Comparison of ENCODE assay signal across 9 cellular contexts in the genomic region with DNA sequence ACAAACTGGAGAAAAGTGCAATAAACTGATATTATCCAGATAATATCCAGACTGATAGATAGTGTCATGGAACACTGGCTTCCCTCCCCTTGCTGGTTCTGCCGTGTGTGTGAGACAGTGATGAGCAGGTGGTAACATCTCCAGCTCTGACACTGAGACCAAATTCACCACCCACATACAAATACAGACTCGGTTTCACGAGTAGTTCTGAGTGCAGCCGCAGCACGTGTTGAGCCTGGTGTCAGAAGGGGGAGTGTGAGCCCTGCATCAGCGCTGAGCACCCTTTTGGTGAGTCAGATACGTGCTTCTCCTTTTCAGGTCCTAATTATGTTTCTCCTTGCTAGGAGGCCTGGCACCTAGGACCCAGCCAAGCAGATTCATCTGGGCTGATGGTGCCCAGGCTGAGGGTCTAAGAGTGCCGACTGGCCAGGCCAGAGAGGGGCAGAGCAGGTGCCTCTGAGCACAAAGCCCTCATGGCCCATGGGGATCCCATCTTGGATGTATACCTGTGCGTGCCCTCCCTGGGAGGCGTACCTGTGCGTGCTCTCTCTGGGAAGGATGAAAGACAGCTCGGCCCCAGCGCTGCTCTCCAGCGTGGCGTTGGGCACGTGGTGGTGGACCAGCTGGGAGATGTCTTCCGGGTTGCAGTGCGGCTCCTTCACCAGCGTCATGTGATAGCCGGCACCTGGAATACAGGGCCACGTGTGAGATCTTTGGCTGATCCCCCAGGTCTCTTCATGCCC. TPM values are rescaled to one million over a fixed set of nuclear protein-coding genes. Genes with fewer than 3 reads are reported as not detected.
DNase-seq lines count a peak whose midpoint lies in the region; ATAC-seq lines count a peak whose summit lies in the region.
"Had no signal": no experiment of that assay in that cellular context is flagged by ENCODE, and none has a peak within 500 bp of the region (broad histone marks: within the 10 kb centered on the region; RNA-seq: fewer than 3 reads in every experiment).

No MANE protein-coding gene starts in this region.

- H3K27me3 Mint-ChIP-seq in immature natural killer cell (ENCODE audit: low read depth in 3 of 3), result peaks cover 0 to 3% (median 0%) of the 10 kb centered on the region in 3 donors

- no peaks in the 10 kb centered on the region for H3K9me3 Mint-ChIP-seq in immature natural killer cell
- H3K9me3 Mint-ChIP-seq: activated T-helper 2 cell treated with anti-CD3 and anti-CD28 coated beads, Interferon-gamma antibody, Interleukin-2, Interleukin-4, amounts not matched to agents 10 μg/mL and 5 μg/mL and 100 μg/mL, durations not matched to agents 14 hours and 24 hours and 36 hours had no signal

- H3K27ac Mint-ChIP-seq in immature natural killer cell, result peak overlapping the region in 3 of 6 donors; percentile 17 to 79 (median 34)
- H3K27ac Mint-ChIP-seq: activated T-helper 2 cell treated with anti-CD3 and anti-CD28 coated beads, Interferon-gamma antibody, Interleukin-2, Interleukin-4, amounts not matched to agents 10 μg/mL and 5 μg/mL and 100 μg/mL, durations not matched to agents 14 hours and 24 hours and 36 hours had no signal

- peak; percentile 81 for ATAC-seq in GM18520 (IDR thresholded peaks at IDR 0.05; ENCODE audit: unreplicated experiment)
- ATAC-seq in HG03280 (IDR thresholded peaks at IDR 0.05; ENCODE audit: unreplicated experiment), result peak; percentile 74
- no peak for ATAC-seq in HG03025 (IDR thresholded peaks at IDR 0.05; ENCODE audit: low FRiP score, unreplicated experiment)
- ATAC-seq: left ventricle myocardium superior had no signal

- H3K4me1 Mint-ChIP-seq in immature natural killer cell, result peaks cover 0 to 12% of the 10 kb centered on the region in 2 donors

- DNase-seq in immature natural killer cell (peak; percentile 32 to 52 (median 39)), activated gamma-delta T cell (lab: John Stamatoyannopoulos, UW) (no peak)
- DNase-seq in stimulated activated CD4-positive, alpha-beta T cell treated with anti-CD3 and anti-CD28 coated beads, Interleukin-4, amount 100 ng/mL, for 24 hours, result no peak
- DNase-seq: left ventricle myocardium superior, NCI-H1092 had no signal

- H3K36me3 Mint-ChIP-seq in immature natural killer cell, result no peaks in the 10 kb centered on the region

- peak overlapping the region in 1 of 5 donors; percentile 52 for H3K4me3 Mint-ChIP-seq in immature natural killer cell

RNA-seq across cellular contexts. Expression of a gene that starts 27.3 kb away (rescaled TPM):
- 100 to 1,000 TPM; 179 to 332 (median 189) TPM for polyA plus RNA-seq in immature natural killer cell

RNA-seq across cellular contexts. Expression of a gene that starts 43.8 kb away (rescaled TPM):
- 10 to 100 TPM; 40.4 to 67.8 (median 42.2) TPM for polyA plus RNA-seq in immature natural killer cell

RNA-seq across cellular contexts. Expression of a gene that starts 45.3 kb away (rescaled TPM):
- 1 to 10 TPM; 2.4 to 7.6 (median 4.8) TPM for polyA plus RNA-seq in immature natural killer cell

RNA-seq across cellular contexts. Expression of a gene that starts 59.0 kb away (rescaled TPM):
- polyA plus RNA-seq in immature natural killer cell, result not detected

Comparison
In these comparisons a context has a peak if more than half of its experiments do, and no peak if none do; other contexts are left out.
1. DNase-seq: peak in immature natural killer cell (3 of 3); none in stimulated activated CD4-positive, alpha-beta T cell treated with anti-CD3 and anti-CD28 coated beads, Interleukin-4, amount 100 ng/mL, for 24 hours (single experiment) and activated gamma-delta T cell (single experiment).